Comparison of ENCODE assay signal across 20 cellular contexts in the genomic region with DNA sequence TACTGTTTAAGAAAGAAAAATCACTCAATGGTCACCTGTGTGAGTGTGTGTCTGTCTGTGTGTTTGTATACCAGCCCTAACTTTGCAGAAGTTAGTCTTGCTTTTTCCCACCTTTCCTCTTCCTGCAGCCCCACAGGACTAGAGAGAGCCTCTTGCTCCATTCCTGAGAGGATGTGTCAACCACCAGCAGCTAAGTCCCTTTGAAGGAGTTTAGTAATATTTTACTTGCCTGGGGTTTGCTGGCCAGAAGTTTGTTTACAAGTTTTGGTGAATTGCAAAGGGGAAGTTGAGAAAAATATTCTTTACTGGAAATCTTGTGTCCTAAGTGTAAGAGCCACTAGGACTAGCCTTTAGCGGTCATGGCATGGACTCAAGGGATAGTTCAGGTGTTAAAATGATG.
"Had no signal": no experiment of that assay in that cellular context is flagged by ENCODE, and none has a peak within 500 bp of the region (broad histone marks: within the 10 kb centered on the region; RNA-seq: fewer than 3 reads in every experiment).

No MANE protein-coding gene starts in this region.

- H3K36me3 ChIP-seq: thyroid gland, uterus had no signal

- H3K27me3 ChIP-seq: body of pancreas, hepatocyte, thyroid gland, uterus had no signal

- H3K9me3 ChIP-seq: body of pancreas, thyroid gland, uterus had no signal

- H3K27ac ChIP-seq: body of pancreas, hepatocyte, thyroid gland, uterus had no signal

- H3K9me3 Mint-ChIP-seq: neural crest cell; stimulated activated memory B cell treated with anti-CD40 and anti-IgM and Interleukin-4, amounts not matched to agents 10 μg/mL and 1 μg/mL and 100 μg/mL, for 72 hours had no signal

- H3K4me3 Mint-ChIP-seq: activated CD8-positive, alpha-beta T cell treated with anti-CD3 and anti-CD28 coated beads, Interleukin-2, amount 10 ng/mL, durations not matched to agents 7 days and 5 days; activated naive CD8-positive, alpha-beta T cell; activated T-cell treated with anti-CD3 and anti-CD28 coated beads, Interleukin-2, amount 50 U/mL, for 72 hours; central memory CD8-positive, alpha-beta T cell; neural crest cell; stimulated activated memory B cell treated with anti-CD40 and anti-IgM and Interleukin-4, amounts not matched to agents 10 μg/mL and 1 μg/mL and 100 μg/mL, for 72 hours; WTC11 had no signal

- H3K4me1 Mint-ChIP-seq: central memory CD8-positive, alpha-beta T cell; neural crest cell; stimulated activated memory B cell treated with anti-CD40 and anti-IgM and Interleukin-4, amounts not matched to agents 10 μg/mL and 1 μg/mL and 100 μg/mL, for 72 hours had no signal

- ATAC-seq: activated CD8-positive, alpha-beta T cell treated with anti-CD3 and anti-CD28 coated beads, Interleukin-2, amount 10 ng/mL, durations not matched to agents 7 days and 5 days; activated T-cell treated with anti-CD3 and anti-CD28 coated beads, Interleukin-2, amount 50 U/mL, for 72 hours; body of pancreas; stimulated activated memory B cell treated with anti-CD40 and anti-IgM and Interleukin-4, amounts not matched to agents 10 μg/mL and 1 μg/mL and 100 μg/mL, for 72 hours had no signal

- DNase-seq: activated CD4-positive, alpha-beta T cell treated with anti-CD3 and anti-CD28 coated beads for 4 hours; activated CD8-positive, alpha-beta memory T cell treated with anti-CD3 and anti-CD28 coated beads, Interleukin-2, amount 50 U/mL, for 4 hours; activated CD8-positive, alpha-beta T cell treated with anti-CD3 and anti-CD28 coated beads, Interleukin-2, amount 10 ng/mL, durations not matched to agents 7 days and 5 days; activated gamma-delta T cell treated with Interleukin-2 at 50 U/mL for 16 hours; activated T-cell treated with anti-CD3 and anti-CD28 coated beads, Interleukin-2, amount 50 U/mL, for 72 hours; amygdala; body of pancreas; cortex of kidney; effector CD4-positive, alpha-beta T cell; kidney; midbrain; stimulated activated CD4-positive, alpha-beta T cell treated with anti-CD3 and anti-CD28 coated beads, Interleukin-2, amount 100 ng/mL, for 48 hours; uterus had no signal

- H3K36me3 Mint-ChIP-seq: activated naive CD8-positive, alpha-beta T cell; stimulated activated memory B cell treated with anti-CD40 and anti-IgM and Interleukin-4, amounts not matched to agents 10 μg/mL and 1 μg/mL and 100 μg/mL, for 72 hours had no signal

- H3K27me3 Mint-ChIP-seq: activated naive CD8-positive, alpha-beta T cell; central memory CD8-positive, alpha-beta T cell; stimulated activated memory B cell treated with anti-CD40 and anti-IgM and Interleukin-4, amounts not matched to agents 10 μg/mL and 1 μg/mL and 100 μg/mL, for 72 hours had no signal

- H3K4me1 ChIP-seq: body of pancreas, uterus had no signal

- H3K4me3 ChIP-seq: body of pancreas, hepatocyte, thyroid gland, uterus had no signal

- H3K27ac Mint-ChIP-seq: activated CD8-positive, alpha-beta T cell treated with anti-CD3 and anti-CD28 coated beads, Interleukin-2, amount 10 ng/mL, durations not matched to agents 7 days and 5 days; activated naive CD8-positive, alpha-beta T cell; activated T-cell treated with anti-CD3 and anti-CD28 coated beads, Interleukin-2, amount 50 U/mL, for 72 hours; stimulated activated memory B cell treated with anti-CD40 and anti-IgM and Interleukin-4, amounts not matched to agents 10 μg/mL and 1 μg/mL and 100 μg/mL, for 72 hours; WTC11 had no signal
